ENCODE assay signal across 21 cellular contexts in genomic region chr4:61507091-61507490, GRCh38.
A peak's percentile ranks its signal among the peaks of the same experiment; 100 is the strongest.
DNase-seq lines count a peak whose midpoint lies in the region; ATAC-seq and TF ChIP-seq lines count a peak whose summit lies in the region.
"Had no signal": no experiment of that assay in that cellular context is flagged by ENCODE, and none has a peak within 500 bp of the region (broad histone marks: within the 10 kb centered on the region; RNA-seq: fewer than 3 reads in every experiment).

No MANE protein-coding gene starts in this region.

- peaks cover 27% of the 10 kb centered on the region for H3K36me3 Mint-ChIP-seq in neural progenitor cell
- no peaks in the 10 kb centered on the region for H3K36me3 Mint-ChIP-seq in activated T-cell treated with anti-CD3 and anti-CD28 coated beads, Interleukin-2, amount 50 U/mL, for 24 hours (ENCODE audit: low read depth)
- H3K36me3 Mint-ChIP-seq: CD8-positive, alpha-beta memory T cell had no signal

- H3K27ac Mint-ChIP-seq in neural progenitor cell, result peak overlapping the region; percentile 32
- no peak overlapping the region for H3K27ac Mint-ChIP-seq in activated T-cell treated with anti-CD3 and anti-CD28 coated beads, Interleukin-2, amount 50 U/mL, for 24 hours
- H3K27ac Mint-ChIP-seq: CD8-positive, alpha-beta memory T cell had no signal

- H3K4me2 ChIP-seq in neural progenitor cell, result peak overlapping the region; percentile 63

- H3K4me3 Mint-ChIP-seq in neural progenitor cell, result no peak overlapping the region
- no peak overlapping the region for H3K4me3 Mint-ChIP-seq in activated T-cell treated with anti-CD3 and anti-CD28 coated beads, Interleukin-2, amount 50 U/mL, for 24 hours
- H3K4me3 Mint-ChIP-seq: CD8-positive, alpha-beta memory T cell had no signal

- no peaks in the 10 kb centered on the region for H3K36me3 ChIP-seq in neural progenitor cell

- peaks cover 24% of the 10 kb centered on the region for H3K79me2 ChIP-seq in neural progenitor cell (ENCODE audit: low read depth)

- no peaks in the 10 kb centered on the region for H4K20me1 ChIP-seq in neural progenitor cell (ENCODE audit: low read depth)

- no peak for ATAC-seq in HG02885 (IDR thresholded peaks at IDR 0.05; ENCODE audit: poor library complexity, unreplicated experiment)
- ATAC-seq: Panc1 had no signal

- no peak overlapping the region for H3K9ac ChIP-seq in neural progenitor cell

- peaks cover 37% of the 10 kb centered on the region for H3K4me1 ChIP-seq in neural progenitor cell

- peaks cover 29% of the 10 kb centered on the region for H3K9me3 Mint-ChIP-seq in neural progenitor cell
- H3K9me3 Mint-ChIP-seq in activated T-cell treated with anti-CD3 and anti-CD28 coated beads, Interleukin-2, amount 50 U/mL, for 24 hours, result peaks cover 22% of the 10 kb centered on the region

- peak; percentile 25 for DNase-seq in NCI-H146 (lab: John Stamatoyannopoulos, UW)
- no peak for DNase-seq in NCI-H146 treated with DMSO at 0.1 percent for 48 hours (lab: John Stamatoyannopoulos, UW; ENCODE audit: unreplicated experiment)
- peak; percentile 18 for DNase-seq in astrocyte of the hippocampus (ENCODE audit: low read depth, low spot score)
- peak; percentile 46 for DNase-seq in neural progenitor cell (ENCODE audit: low spot score)
- no peak for DNase-seq in NCI-H1417 treated with DMSO at 0.1 percent for 48 hours (lab: John Stamatoyannopoulos, UW)
- no peak for DNase-seq in activated T-cell treated with anti-CD3 and anti-CD28 coated beads, Interleukin-2, amount 50 U/mL, for 24 hours
- no peak for DNase-seq in EL
- DNase-seq: ACHN; C1 segment of cervical spinal cord; CD8-positive, alpha-beta memory T cell; GDM1; GOT3; HCEC 1CT; KG1; NCI-H1105; NCI-H1694 treated with DMSO at 0.1 percent for 48 hours; NCI-H2107; NCI-H748 treated with DMSO at 0.1 percent for 48 hours had no signal

- H3F3A ChIP-seq in neural progenitor cell (ENCODE audit: low read depth), result peaks cover 29% of the 10 kb centered on the region

- H3K4me1 Mint-ChIP-seq in neural progenitor cell, result peaks cover 29% of the 10 kb centered on the region
- no peaks in the 10 kb centered on the region for H3K4me1 Mint-ChIP-seq in activated T-cell treated with anti-CD3 and anti-CD28 coated beads, Interleukin-2, amount 50 U/mL, for 24 hours (ENCODE audit: low read depth)
- H3K4me1 Mint-ChIP-seq: CD8-positive, alpha-beta memory T cell had no signal

- peak overlapping the region; percentile 84 for H3K27ac ChIP-seq in neural progenitor cell
- H3K27ac ChIP-seq: 22Rv1 had no signal

- no peaks in the 10 kb centered on the region for H3K27me3 Mint-ChIP-seq in neural progenitor cell (ENCODE audit: insufficient read depth, low read depth)
- no peaks in the 10 kb centered on the region for H3K27me3 Mint-ChIP-seq in activated T-cell treated with anti-CD3 and anti-CD28 coated beads, Interleukin-2, amount 50 U/mL, for 24 hours
- H3K27me3 Mint-ChIP-seq: CD8-positive, alpha-beta memory T cell had no signal

- H3K4me3 ChIP-seq in neural progenitor cell, result no peak overlapping the region

- no peak for TF ChIP-seq CTCF in neural progenitor cell (IDR thresholded peaks at IDR 0.05)

- no peak overlapping the region for H2AFZ ChIP-seq in neural progenitor cell (replicated peaks)

- H3K9me3 ChIP-seq in neural progenitor cell (ENCODE audit: low read depth), result no peaks in the 10 kb centered on the region

- no peaks in the 10 kb centered on the region for H3K27me3 ChIP-seq in neural progenitor cell

Comparison
In these comparisons a context has a peak if more than half of its experiments do, and no peak if none do; other contexts are left out.
1. DNase-seq: peak in NCI-H146 (single experiment), astrocyte of the hippocampus (single experiment) and neural progenitor cell (single experiment); none in NCI-H146 treated with DMSO at 0.1 percent for 48 hours (single experiment), NCI-H1417 treated with DMSO at 0.1 percent for 48 hours (single experiment), activated T-cell treated with anti-CD3 and anti-CD28 coated beads, Interleukin-2, amount 50 U/mL, for 24 hours (single experiment) and EL (single experiment).